ENCODE assay signal across 15 cellular contexts in genomic region chr15:98683821-98684220, GRCh38. TPM values are rescaled to one million over a fixed set of nuclear protein-coding genes. Genes with fewer than 3 reads are reported as not detected.
DNase-seq lines count a peak whose midpoint lies in the region; ATAC-seq and TF ChIP-seq lines count a peak whose summit lies in the region.
"Had no signal": no experiment of that assay in that cellular context is flagged by ENCODE, and none has a peak within 500 bp of the region (broad histone marks: within the 10 kb centered on the region; RNA-seq: fewer than 3 reads in every experiment).

No MANE protein-coding gene starts in this region.

- H3K4me3 ChIP-seq in NB4 (ENCODE audit: low read depth, low read length) (peak overlapping the region; percentile 2), coronary artery (no peak overlapping the region), lower lobe of right lung (no peak overlapping the region), tibial artery (no peak overlapping the region)

- H3K36me3 ChIP-seq in lower lobe of right lung (no peaks in the 10 kb centered on the region), tibial artery (no peaks in the 10 kb centered on the region)

- no peak overlapping the region for H3K4me3 Mint-ChIP-seq in activated T-helper 17 cell treated with anti-CD3 and anti-CD28 coated beads, Interleukin-2, amount 50 U/mL, for 72 hours
- H3K4me3 Mint-ChIP-seq: activated CD4-positive, alpha-beta T cell treated with anti-CD3 and anti-CD28 coated beads, Interleukin-2, amount 10 ng/mL, durations not matched to agents 7 days and 5 days; stimulated activated memory B cell treated with anti-CD40 and anti-IgM and Interleukin-4, amounts not matched to agents 10 μg/mL and 1 μg/mL and 100 μg/mL, for 72 hours had no signal

- H3K27me3 ChIP-seq in lower lobe of right lung (ENCODE audit: low read depth) (no peaks in the 10 kb centered on the region), tibial artery (no peaks in the 10 kb centered on the region)

- ATAC-seq in lower lobe of right lung (peak in 1 of 2 donors; percentile 29), left lobe of liver (no peak)
- no peak for ATAC-seq in activated T-helper 17 cell treated with anti-CD3 and anti-CD28 coated beads, Interleukin-2, amount 50 U/mL, for 72 hours (replicated peaks)
- ATAC-seq: stimulated activated memory B cell treated with anti-CD40 and anti-IgM and Interleukin-4, amounts not matched to agents 10 μg/mL and 1 μg/mL and 100 μg/mL, for 72 hours had no signal

- H3K27ac ChIP-seq in coronary artery, result peak overlapping the region; percentile 23 to 34
- H3K27ac ChIP-seq in lower lobe of right lung, result peak overlapping the region; percentile 56
- peak overlapping the region; percentile 42 to 60 for H3K27ac ChIP-seq in tibial artery

- peaks cover 3% of the 10 kb centered on the region for H3K27me3 Mint-ChIP-seq in activated T-helper 17 cell treated with anti-CD3 and anti-CD28 coated beads, Interleukin-2, amount 50 U/mL, for 72 hours
- H3K27me3 Mint-ChIP-seq: activated CD4-positive, alpha-beta T cell treated with anti-CD3 and anti-CD28 coated beads, Interleukin-2, amount 10 ng/mL, durations not matched to agents 7 days and 5 days; CD4-positive, CD25-positive, alpha-beta regulatory T cell; stimulated activated memory B cell treated with anti-CD40 and anti-IgM and Interleukin-4, amounts not matched to agents 10 μg/mL and 1 μg/mL and 100 μg/mL, for 72 hours had no signal

- H3K27ac Mint-ChIP-seq in activated T-helper 17 cell treated with anti-CD3 and anti-CD28 coated beads, Interleukin-2, amount 50 U/mL, for 72 hours, result no peak overlapping the region
- H3K27ac Mint-ChIP-seq: activated CD4-positive, alpha-beta T cell treated with anti-CD3 and anti-CD28 coated beads, Interleukin-2, amount 10 ng/mL, durations not matched to agents 7 days and 5 days; stimulated activated memory B cell treated with anti-CD40 and anti-IgM and Interleukin-4, amounts not matched to agents 10 μg/mL and 1 μg/mL and 100 μg/mL, for 72 hours had no signal

- peak; percentile 62 for DNase-seq in NB4 (ENCODE audit: low read depth)
- no peak for DNase-seq in coronary artery (ENCODE audit: low spot score)
- no peak for DNase-seq in lower lobe of right lung
- DNase-seq in tibial artery, result no peak
- DNase-seq in left lobe of liver (ENCODE audit: low spot score), result no peak
- no peak for DNase-seq in LoVo (ENCODE audit: low spot score)
- DNase-seq: activated CD4-positive, alpha-beta T cell treated with anti-CD3 and anti-CD28 coated beads, Interleukin-2, amount 10 ng/mL, durations not matched to agents 7 days and 5 days; CD4-positive, CD25-positive, alpha-beta regulatory T cell; effector CD4-positive, alpha-beta T cell; KG1; NCI-H2029; stimulated activated CD4-positive, alpha-beta T cell treated with anti-CD3 and anti-CD28 coated beads, Interleukin-2, amount 100 ng/mL, for 48 hours; T-helper 1 cell had no signal

- H3K9me3 Mint-ChIP-seq in activated T-helper 17 cell treated with anti-CD3 and anti-CD28 coated beads, Interleukin-2, amount 50 U/mL, for 72 hours, result no peaks in the 10 kb centered on the region
- H3K9me3 Mint-ChIP-seq: activated CD4-positive, alpha-beta T cell treated with anti-CD3 and anti-CD28 coated beads, Interleukin-2, amount 10 ng/mL, durations not matched to agents 7 days and 5 days; CD4-positive, CD25-positive, alpha-beta regulatory T cell; stimulated activated memory B cell treated with anti-CD40 and anti-IgM and Interleukin-4, amounts not matched to agents 10 μg/mL and 1 μg/mL and 100 μg/mL, for 72 hours had no signal

- peaks cover 21% of the 10 kb centered on the region for H3K4me1 Mint-ChIP-seq in activated T-helper 17 cell treated with anti-CD3 and anti-CD28 coated beads, Interleukin-2, amount 50 U/mL, for 72 hours

- no peak for TF ChIP-seq POLR2A in NB4 (IDR thresholded peaks at IDR 0.05; ENCODE audit: extremely low read depth, insufficient read length)

- no peaks in the 10 kb centered on the region for H3K9me3 ChIP-seq in lower lobe of right lung
- H3K9me3 ChIP-seq in tibial artery, result no peaks in the 10 kb centered on the region

- TF ChIP-seq CTCF in NB4 (IDR thresholded peaks at IDR 0.05; ENCODE audit: low read depth, low read length), result no peak
- no peak for TF ChIP-seq CTCF in coronary artery (IDR thresholded peaks at IDR 0.05)
- TF ChIP-seq CTCF in lower lobe of right lung (IDR thresholded peaks at IDR 0.05), result no peak
- TF ChIP-seq CTCF in tibial artery (IDR thresholded peaks at IDR 0.05), result no peak

- no peaks in the 10 kb centered on the region for H3K36me3 Mint-ChIP-seq in activated T-helper 17 cell treated with anti-CD3 and anti-CD28 coated beads, Interleukin-2, amount 50 U/mL, for 72 hours (ENCODE audit: low read depth)
- H3K36me3 Mint-ChIP-seq: CD4-positive, CD25-positive, alpha-beta regulatory T cell; stimulated activated memory B cell treated with anti-CD40 and anti-IgM and Interleukin-4, amounts not matched to agents 10 μg/mL and 1 μg/mL and 100 μg/mL, for 72 hours had no signal

- intact Hi-C loops in lower lobe of right lung (cut with DNase I), result no loop called here
- intact Hi-C loops in tibial artery (cut with DNase I; ENCODE audit: low total_unique reads), result no loop called here

- peaks cover 41% of the 10 kb centered on the region for H3K4me1 ChIP-seq in lower lobe of right lung
- H3K4me1 ChIP-seq in tibial artery, result peaks cover 0 to 90% (median 55%) of the 10 kb centered on the region in 4 donors

RNA-seq across cellular contexts. Expression of gene IGF1R, which starts 35.5 kb away (rescaled TPM):
- total RNA-seq in lower lobe of right lung, result 47.7 TPM
- total RNA-seq in left lobe of liver, result 3.3 TPM
- 10 to 100 TPM in 1 of 2 donors, 1 to 10 TPM in 1; 4.6 to 33.8 TPM for total RNA-seq in activated T-helper 17 cell treated with anti-CD3 and anti-CD28 coated beads, Interleukin-2, amount 50 U/mL, for 72 hours
